ENCODE assay signal across 8 cellular contexts in genomic region chr11:121236115-121237001, GRCh38. TPM values are rescaled to one million over a fixed set of nuclear protein-coding genes. Genes with fewer than 3 reads are reported as not detected.
DNase-seq lines count a peak whose midpoint lies in the region; ATAC-seq and TF ChIP-seq lines count a peak whose summit lies in the region.
"Had no signal": no experiment of that assay in that cellular context is flagged by ENCODE, and none has a peak within 500 bp of the region (broad histone marks: within the 10 kb centered on the region; RNA-seq: fewer than 3 reads in every experiment).

No MANE protein-coding gene starts in this region.

- no peaks in the 10 kb centered on the region for H3K27me3 ChIP-seq in SU-DHL-6 (ENCODE audit: low read length)
- no peaks in the 10 kb centered on the region for H3K27me3 ChIP-seq in trophoblast cell (ENCODE audit: insufficient read depth, low read length)
- H3K27me3 ChIP-seq in Peyer's patch, result no peaks in the 10 kb centered on the region

- peak overlapping the region; percentile 100 for H3K18ac ChIP-seq in trophoblast cell (ENCODE audit: low read length)

- H3K79me2 ChIP-seq in SU-DHL-6 (ENCODE audit: insufficient read depth, low read length), result no peaks in the 10 kb centered on the region
- H3K79me2 ChIP-seq in trophoblast cell (ENCODE audit: control insufficient read depth, insufficient read depth, low read length, poor library complexity), result peaks cover 7% of the 10 kb centered on the region

- peak; percentile 34 to 63 for DNase-seq in trophoblast cell
- DNase-seq in NK-92 (lab: John Stamatoyannopoulos, UW; ENCODE audit: unreplicated experiment), result no peak
- no peak for DNase-seq in GOT3 (lab: John Stamatoyannopoulos, UW)
- DNase-seq in Peyer's patch, result no peak
- DNase-seq: heart right ventricle had no signal

- H3K36me3 ChIP-seq in SU-DHL-6 (ENCODE audit: low read length) (no peaks in the 10 kb centered on the region), trophoblast cell (ENCODE audit: control insufficient read depth in 1 of 2, insufficient read depth in 2 of 2, low read length in 2 of 2) (no peaks in the 10 kb centered on the region), Peyer's patch (no peaks in the 10 kb centered on the region)
- H3K36me3 ChIP-seq: heart right ventricle had no signal

- peak overlapping the region; percentile 95 for H4K8ac ChIP-seq in trophoblast cell (ENCODE audit: low read depth, low read length)

- no peak overlapping the region for H3K23ac ChIP-seq in trophoblast cell (ENCODE audit: low read length)

- peak overlapping the region; percentile 100 for H3K14ac ChIP-seq in trophoblast cell (ENCODE audit: low read length)

- H3K9me3 ChIP-seq in SU-DHL-6 (ENCODE audit: insufficient read depth, low read length) (no peaks in the 10 kb centered on the region), trophoblast cell (ENCODE audit: insufficient read depth, low read depth, low read length) (no peaks in the 10 kb centered on the region), Peyer's patch (no peaks in the 10 kb centered on the region)
- H3K9me3 ChIP-seq: heart right ventricle had no signal

- peak; percentile 75 for ATAC-seq in GM19351 (IDR thresholded peaks at IDR 0.05; ENCODE audit: unreplicated experiment)
- peak; percentile 69 for ATAC-seq in HG02973 (IDR thresholded peaks at IDR 0.05; ENCODE audit: unreplicated experiment)

- H3K9ac ChIP-seq in SU-DHL-6 (ENCODE audit: low read length), result no peak overlapping the region
- H3K9ac ChIP-seq in trophoblast cell (ENCODE audit: low read length), result no peak overlapping the region

- no peak overlapping the region for H3K4me3 ChIP-seq in SU-DHL-6 (ENCODE audit: insufficient read depth, low read length, poor library complexity, severe bottlenecking)
- H3K4me3 ChIP-seq in trophoblast cell (ENCODE audit: low read depth, low read length), result no peak overlapping the region
- H3K4me3 ChIP-seq in Peyer's patch, result peak overlapping the region in 2 of 4 donors; percentile 19 to 25
- H3K4me3 ChIP-seq: heart right ventricle had no signal

- no peaks in the 10 kb centered on the region for H3K9me2 ChIP-seq in SU-DHL-6 (replicated peaks; ENCODE audit: insufficient read depth, low read length)

- no peak for TF ChIP-seq POLR2A in Peyer's patch (IDR thresholded peaks at IDR 0.05)

- H3K4ac ChIP-seq in trophoblast cell (ENCODE audit: low read depth, low read length), result peak overlapping the region; percentile 98

- H2AK5ac ChIP-seq in trophoblast cell (ENCODE audit: low read length), result peak overlapping the region; percentile 100

- H4K20me1 ChIP-seq in SU-DHL-6 (ENCODE audit: low read depth, low read length), result no peaks in the 10 kb centered on the region

- TF ChIP-seq CTCF in SU-DHL-6 (IDR thresholded peaks at IDR 0.05; ENCODE audit: insufficient read depth, low read length, poor library complexity, severe bottlenecking), result no peak
- no peak for TF ChIP-seq CTCF in Peyer's patch (IDR thresholded peaks at IDR 0.05)

- H3K4me2 ChIP-seq in SU-DHL-6 (ENCODE audit: low read depth, low read length, poor library complexity, severe bottlenecking) (peak overlapping the region; percentile 37), trophoblast cell (ENCODE audit: low read length) (peak overlapping the region; percentile 3)

- H4K12ac ChIP-seq in trophoblast cell (ENCODE audit: low read depth, low read length), result peak overlapping the region; percentile 94

- no peak overlapping the region for H3K27ac ChIP-seq in SU-DHL-6 (ENCODE audit: low read depth, low read length)
- H3K27ac ChIP-seq in trophoblast cell (ENCODE audit: low read depth, low read length), result peak overlapping the region; percentile 91
- H3K27ac ChIP-seq in Peyer's patch, result peak overlapping the region in 1 of 4 donors; percentile 26

- no peak overlapping the region for H2AFZ ChIP-seq in SU-DHL-6 (ENCODE audit: low read depth, low read length, severe bottlenecking)
- H2AFZ ChIP-seq in trophoblast cell (ENCODE audit: insufficient read depth, low read length, poor library complexity), result peak overlapping the region; percentile 88

- H2BK120ac ChIP-seq in trophoblast cell (ENCODE audit: insufficient read depth, low read length, poor library complexity), result peak overlapping the region; percentile 100

- no CpG with 5 or more reads among the region's 15 CpGs for WGBS in trophoblast cell (ENCODE audit: extremely low coverage, insufficient coverage, insufficient read length)

- H3K79me1 ChIP-seq in trophoblast cell (ENCODE audit: low read length), result peaks cover 43% of the 10 kb centered on the region

- peak overlapping the region; percentile 100 for H4K91ac ChIP-seq in trophoblast cell (ENCODE audit: low read depth, low read length)

- peak overlapping the region; percentile 99 for H2BK5ac ChIP-seq in trophoblast cell (ENCODE audit: low read depth, low read length, poor library complexity)

- H3K4me1 ChIP-seq in trophoblast cell (ENCODE audit: control insufficient read depth in 1 of 2, insufficient read depth in 2 of 2, low read length in 2 of 2) (peaks cover 12 to 25% of the 10 kb centered on the region in 2 experiments), Peyer's patch (peaks cover 0 to 16% (median 2%) of the 10 kb centered on the region in 4 donors)

- peak overlapping the region; percentile 100 for H2BK12ac ChIP-seq in trophoblast cell (ENCODE audit: low read length)

- no peaks in the 10 kb centered on the region for H3F3A ChIP-seq in SU-DHL-6 (ENCODE audit: insufficient read depth)

RNA-seq across cellular contexts. Expression of gene SC5D, which starts 56.2 kb away (rescaled TPM):
- polyA plus RNA-seq in trophoblast cell (2013), result 230 and 232 TPM in 2 replicates
- total RNA-seq in Peyer's patch, result 10 to 100 TPM; 25.6 to 63.6 (median 37.7) TPM

Comparison
In these comparisons a context has a peak if more than half of its experiments do, and no peak if none do; other contexts are left out.
1. DNase-seq: peak in trophoblast cell (2 of 2); none in NK-92 (single experiment), GOT3 (single experiment) and Peyer's patch (0 of 3).